ENCODE assay signal across 19 cellular contexts in genomic region chr1:3060601-3061551, GRCh38. TPM values are rescaled to one million over a fixed set of nuclear protein-coding genes. Genes with fewer than 3 reads are reported as not detected.
DNase-seq lines count a peak whose midpoint lies in the region; ATAC-seq and TF ChIP-seq lines count a peak whose summit lies in the region.
"Had no signal": no experiment of that assay in that cellular context is flagged by ENCODE, and none has a peak within 500 bp of the region (broad histone marks: within the 10 kb centered on the region; RNA-seq: fewer than 3 reads in every experiment).

No MANE protein-coding gene starts in this region.

- peaks cover 6% of the 10 kb centered on the region; the same call in 1 of the 2 replicates for H3K27me3 ChIP-seq in HCT116 (ENCODE audit: insufficient read depth, low read length)
- H3K27me3 ChIP-seq: testis had no signal

- BruUV-seq in HCT116 (replicated peaks; lab: Mats Ljungman, UMichigan) = no TSS peak

- no peaks in the 10 kb centered on the region for H4K20me1 ChIP-seq in HCT116 (ENCODE audit: insufficient read depth)

- peak; percentile 27 for DNase-seq in NCI-H2196 (lab: John Stamatoyannopoulos, UW; ENCODE audit: unreplicated experiment)
- no peak for DNase-seq in NCI-H2196 treated with DMSO at 0.1 percent for 48 hours (lab: John Stamatoyannopoulos, UW; ENCODE audit: unreplicated experiment)
- no peak for DNase-seq in HCT116 (ENCODE audit: low read depth, low spot score)
- DNase-seq in coronary artery (ENCODE audit: low spot score) = peak; percentile 63
- peak; percentile 64 for DNase-seq in posterior vena cava (ENCODE audit: low spot score)
- DNase-seq: activated CD4-positive, alpha-beta T cell treated with anti-CD3 and anti-CD28 coated beads, Interleukin-2, amount 50 U/mL, for 48 hours; CD4-positive, CD25-positive, alpha-beta regulatory T cell; DND-41; naive B cell; NCI-H146; NCI-H446 treated with DMSO at 0.1 percent for 48 hours; testis had no signal

- ATAC-seq in HCT116 (peak; percentile 57), HG03280 (IDR thresholded peaks at IDR 0.05; ENCODE audit: unreplicated experiment) (no peak), SK-N-SH treated with all-trans-retinoic acid at 6 μM for 48 hours (no peak), HG02763 (IDR thresholded peaks at IDR 0.05; ENCODE audit: unreplicated experiment) (no peak)

- no peaks in the 10 kb centered on the region for H3K9me2 ChIP-seq in HCT116 (ENCODE audit: insufficient read depth)

- H3K27ac ChIP-seq in HCT116 (ENCODE audit: low read depth, low read length) (no peak overlapping the region), coronary artery (peak overlapping the region in 1 of 2 donors; percentile 50)
- H3K27ac ChIP-seq: 22Rv1, SJSA1, testis had no signal

- RAD21 ChIA-PET in HCT116 (lab: Charles Lee; ENCODE audit: low non-redundant PET in 1 of 2, low total read pairs in 2 of 2, uncharacterized antibody in 2 of 2, unreplicated experiment in 2 of 2) = interaction anchor here in 1 of 2 experiments (0.6 kb wide), 1 partner anchor 241 kb away, joined by 3 read pairs; no protein-coding TSS in a partner anchor

- TF ChIP-seq RAD21 in HCT116 (IDR thresholded peaks at IDR 0.05; ENCODE audit: low read depth) = no peak

- H3K4me2 ChIP-seq in HCT116 (ENCODE audit: low read length) = no peak overlapping the region

- CTCF ChIA-PET in HCT116 (lab: Charles Lee) = no interaction called here

- H3K9me3 ChIP-seq in HCT116 (ENCODE audit: control insufficient read depth in 1 of 2, insufficient read depth in 1 of 2, low read depth in 1 of 2, low read length in 2 of 2) = no peaks in the 10 kb centered on the region
- H3K9me3 ChIP-seq: SJSA1, testis had no signal

- no peaks in the 10 kb centered on the region for H3K79me2 ChIP-seq in HCT116 (ENCODE audit: insufficient read depth, low read length)

- H3K4me3 ChIP-seq in HCT116 (replicated peaks in 1 of 2; ENCODE audit: low read depth in 1 of 2, low read length in 2 of 2) = no peak overlapping the region
- no peak overlapping the region for H3K4me3 ChIP-seq in coronary artery
- H3K4me3 ChIP-seq: SJSA1, testis had no signal

- H2AFZ ChIP-seq in HCT116 (ENCODE audit: low read depth, low read length, poor library complexity, severe bottlenecking) = no peak overlapping the region

- TF ChIP-seq POLR2A in HCT116 (IDR thresholded peaks at IDR 0.05; ENCODE audit: borderline replicate concordance, extremely low read depth, insufficient read depth, insufficient read length) = no peak

- TF ChIP-seq CTCF in HCT116 (IDR thresholded peaks at IDR 0.05 in 2 of 3, conservative IDR thresholded peaks at IDR 0.05 in 1 of 3; ENCODE audit: borderline replicate concordance in 1 of 3, insufficient read depth in 1 of 3, low read depth in 2 of 3, low read length in 2 of 3) (no peak), coronary artery (IDR thresholded peaks at IDR 0.05) (no peak)

- H3K9ac ChIP-seq in HCT116 (ENCODE audit: low read length) = no peak overlapping the region

- no peaks in the 10 kb centered on the region for H3K4me1 ChIP-seq in HCT116 (ENCODE audit: control insufficient read depth in 1 of 2, insufficient read depth in 2 of 2, low read length in 2 of 2)
- H3K4me1 ChIP-seq: SJSA1 had no signal

- intact Hi-C loops in HCT116 (cut with micrococcal nuclease) (no loop called here), posterior vena cava (cut with DNase I) (loop anchor here (10.0 kb wide), 2 partner anchors 154 to 354 kb away; no protein-coding TSS in a partner anchor)

- H3K36me3 ChIP-seq in HCT116 (ENCODE audit: control insufficient read depth in 1 of 2, insufficient read depth in 2 of 2, low read length in 2 of 2) = no peaks in the 10 kb centered on the region
- H3K36me3 ChIP-seq: SJSA1 had no signal

- POLR2A ChIA-PET in HCT116 (lab: Charles Lee) = no interaction called here

TF ChIP-seq in HCT116, 20 proteins besides CTCF, POLR2A, EP300 and RAD21:
- TF ChIP-seq ATF3 (IDR thresholded peaks at IDR 0.05) (no peak), POLR2AphosphoS5 (IDR thresholded peaks at IDR 0.05; ENCODE audit: low read depth, low read length) (no peak), EZH2phosphoT487 (IDR thresholded peaks at IDR 0.05; ENCODE audit: borderline replicate concordance) (no peak), FOSL1 (IDR thresholded peaks at IDR 0.05; ENCODE audit: low read depth) (no peak), EGR1 (IDR thresholded peaks at IDR 0.05; ENCODE audit: low read depth) (no peak), YY1 (IDR thresholded peaks at IDR 0.05; ENCODE audit: extremely low read depth, insufficient replicate concordance, low read depth, low read length) (no peak), SRF (IDR thresholded peaks at IDR 0.05; ENCODE audit: low read depth) (no peak)

TF ChIP-seq in SK-N-SH treated with all-trans-retinoic acid at 6 μM for 48 hours, 23 proteins besides CTCF, POLR2A, EP300 and RAD21 (continues in another document):
- no peak for TF ChIP-seq ZNF70 (CRISPR knock-in tag; IDR thresholded peaks at IDR 0.05)
- TF ChIP-seq TSHZ2 (CRISPR knock-in tag; IDR thresholded peaks at IDR 0.05) = no peak
- TF ChIP-seq, protein P1, sequence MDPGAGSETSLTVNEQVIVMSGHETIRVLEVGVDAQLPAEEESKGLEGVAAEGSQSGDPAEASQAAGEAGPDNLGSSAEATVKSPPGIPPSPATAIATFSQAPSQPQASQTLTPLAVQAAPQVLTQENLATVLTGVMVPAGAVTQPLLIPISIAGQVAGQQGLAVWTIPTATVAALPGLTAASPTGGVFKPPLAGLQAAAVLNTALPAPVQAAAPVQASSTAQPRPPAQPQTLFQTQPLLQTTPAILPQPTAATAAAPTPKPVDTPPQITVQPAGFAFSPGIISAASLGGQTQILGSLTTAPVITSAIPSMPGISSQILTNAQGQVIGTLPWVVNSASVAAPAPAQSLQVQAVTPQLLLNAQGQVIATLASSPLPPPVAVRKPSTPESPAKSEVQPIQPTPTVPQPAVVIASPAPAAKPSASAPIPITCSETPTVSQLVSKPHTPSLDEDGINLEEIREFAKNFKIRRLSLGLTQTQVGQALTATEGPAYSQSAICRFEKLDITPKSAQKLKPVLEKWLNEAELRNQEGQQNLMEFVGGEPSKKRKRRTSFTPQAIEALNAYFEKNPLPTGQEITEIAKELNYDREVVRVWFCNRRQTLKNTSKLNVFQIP (CRISPR knock-in tag; IDR thresholded peaks at IDR 0.05; ENCODE audit: borderline replicate concordance, low read depth) = no peak
- TF ChIP-seq CREB5 (CRISPR knock-in tag; IDR thresholded peaks at IDR 0.05; ENCODE audit: low read depth) = no peak
- no peak for TF ChIP-seq ISL1 (CRISPR knock-in tag; IDR thresholded peaks at IDR 0.05)
- TF ChIP-seq RARB (CRISPR knock-in tag; IDR thresholded peaks at IDR 0.05) = no peak
- no peak for TF ChIP-seq TCF4 (CRISPR knock-in tag; IDR thresholded peaks at IDR 0.05; ENCODE audit: borderline replicate concordance)
- no peak for TF ChIP-seq ESRRG (CRISPR knock-in tag; IDR thresholded peaks at IDR 0.05)
- no peak for TF ChIP-seq CSRNP3 (CRISPR knock-in tag; IDR thresholded peaks at IDR 0.05)
- no peak for TF ChIP-seq GLIS3 (CRISPR knock-in tag; IDR thresholded peaks at IDR 0.05)
- no peak for TF ChIP-seq ARNTL (CRISPR knock-in tag; IDR thresholded peaks at IDR 0.05; ENCODE audit: borderline replicate concordance, low read depth)

RNA-seq across cellular contexts. Expression of gene PRDM16, which starts 8.1 kb away (rescaled TPM):
- total RNA-seq in HCT116 (2021; ENCODE audit: unreplicated experiment) = 6.1 TPM
- 3.7 and 4.4 TPM in 2 replicates for polyA plus RNA-seq in HCT116 (2012)
- 10 to 100 TPM; 15.8 to 21.1 TPM for total RNA-seq in posterior vena cava
- polyA plus RNA-seq: CD4-positive, CD25-positive, alpha-beta regulatory T cell had no signal

RNA-seq across cellular contexts. Expression of gene ACTRT2, which starts 39.6 kb away (rescaled TPM):
- total RNA-seq in HCT116 (2021; ENCODE audit: unreplicated experiment) = not detected
- polyA plus RNA-seq in HCT116 (2012) = not detected in 2 replicates
- not detected for total RNA-seq in posterior vena cava
- total RNA-seq: aorta; CD4-positive, CD25-positive, alpha-beta regulatory T cell; liver; SJSA1 had no signal
- polyA plus RNA-seq: aorta; CD4-positive, CD25-positive, alpha-beta regulatory T cell; liver had no signal

Comparison
In these comparisons a context has a peak if more than half of its experiments do, and no peak if none do; other contexts are left out.
1. DNase-seq: peak in NCI-H2196 (single experiment), coronary artery (single experiment) and posterior vena cava (single experiment); none in NCI-H2196 treated with DMSO at 0.1 percent for 48 hours (single experiment) and HCT116 (single experiment).